In genomic region chr1:66350001-66350547, GRCh38 we compare ENCODE assay signal across 8 cellular contexts.
A peak's percentile ranks its signal among the peaks of the same experiment; 100 is the strongest.
DNase-seq lines count a peak whose midpoint lies in the region; ATAC-seq and TF ChIP-seq lines count a peak whose summit lies in the region.

No MANE protein-coding gene starts in this region.

- peak overlapping the region; percentile 90 to 98 (median 96) for H3K27ac Mint-ChIP-seq in naive B cell

- H3K9me2 ChIP-seq in hepatocyte (replicated peaks; ENCODE audit: insufficient read depth): no peaks in the 10 kb centered on the region

- H3K4me3 ChIP-seq in Peyer's patch: no peak overlapping the region
- H3K4me3 ChIP-seq in hepatocyte: no peak overlapping the region

- peaks cover 12 to 30% of the 10 kb centered on the region in 2 donors for H3K36me3 Mint-ChIP-seq in naive B cell

- H2AFZ ChIP-seq in hepatocyte: no peak overlapping the region

- ATAC-seq in GM18907 (IDR thresholded peaks at IDR 0.05; ENCODE audit: unreplicated experiment) (peak; percentile 76), HG02884 (IDR thresholded peaks at IDR 0.05; ENCODE audit: unreplicated experiment) (peak; percentile 56), naive B cell (ENCODE audit: low read depth in 2 of 2) (peak; percentile 92)

- peaks cover 71 to 97% (median 85%) of the 10 kb centered on the region in 3 donors for H3K4me1 Mint-ChIP-seq in naive B cell

- H3K9me3 ChIP-seq in Peyer's patch (no peaks in the 10 kb centered on the region), hepatocyte (ENCODE audit: low read depth) (no peaks in the 10 kb centered on the region)

- H3K4me2 ChIP-seq in hepatocyte: no peak overlapping the region

- no peaks in the 10 kb centered on the region for H4K20me1 ChIP-seq in hepatocyte (ENCODE audit: insufficient read depth, poor library complexity, severe bottlenecking)

- no peaks in the 10 kb centered on the region for H3K9me3 Mint-ChIP-seq in naive B cell

- H3K4me1 ChIP-seq in Peyer's patch (peaks cover 0 to 33% (median 9%) of the 10 kb centered on the region in 4 donors), hepatocyte (ENCODE audit: insufficient read depth) (no peaks in the 10 kb centered on the region)

- TF ChIP-seq POLR2A in Peyer's patch (IDR thresholded peaks at IDR 0.05): no peak

- H3K36me3 ChIP-seq in Peyer's patch (no peaks in the 10 kb centered on the region), hepatocyte (replicated peaks; ENCODE audit: insufficient read depth, low read depth) (no peaks in the 10 kb centered on the region)

- no peaks in the 10 kb centered on the region for H3K27me3 Mint-ChIP-seq in naive B cell

- no peak for TF ChIP-seq CTCF in Peyer's patch (IDR thresholded peaks at IDR 0.05)
- no peak for TF ChIP-seq CTCF in hepatocyte (IDR thresholded peaks at IDR 0.05; ENCODE audit: poor library complexity)

- WGBS in hepatocyte (ENCODE audit: low lambda C conversion rate, missing lambda C conversion rate): 48% methylated on average over 6 of the region's 6 CpGs

- H3K27me3 ChIP-seq in Peyer's patch (no peaks in the 10 kb centered on the region), hepatocyte (no peaks in the 10 kb centered on the region)

- no peaks in the 10 kb centered on the region for H3K79me2 ChIP-seq in hepatocyte

- H3K27ac ChIP-seq in Peyer's patch (peak overlapping the region; percentile 48 to 68 (median 62)), caudate nucleus (ENCODE audit: low read depth, low read length) (peak overlapping the region; percentile 88), hepatocyte (no peak overlapping the region)

- peak overlapping the region; percentile 15 to 83 (median 76) for H3K4me3 Mint-ChIP-seq in naive B cell

- peak in 2 of 3 donors; percentile 74 to 89 for DNase-seq in Peyer's patch
- peak in 17 of 61 donors; percentile 14 to 71 (median 35) for DNase-seq in caudate nucleus (lab: John Stamatoyannopoulos, UW)
- DNase-seq in naive B cell: peak; percentile 64
- no peak for DNase-seq in NCI-H1694 treated with DMSO at 0.1 percent for 48 hours (lab: John Stamatoyannopoulos, UW)
- no peak for DNase-seq in retina
- DNase-seq in hepatocyte (ENCODE audit: low spot score): no peak

Comparison
In these comparisons a context has a peak if more than half of its experiments do, and no peak if none do; other contexts are left out.
1. DNase-seq: peak in Peyer's patch (2 of 3) and naive B cell (single experiment); none in NCI-H1694 treated with DMSO at 0.1 percent for 48 hours (single experiment), retina (single experiment) and hepatocyte (single experiment).
2. Peak in every context shown above with its lines, with median percentiles within 50 percentile points of each other: ATAC-seq.